In the genomic region with DNA sequence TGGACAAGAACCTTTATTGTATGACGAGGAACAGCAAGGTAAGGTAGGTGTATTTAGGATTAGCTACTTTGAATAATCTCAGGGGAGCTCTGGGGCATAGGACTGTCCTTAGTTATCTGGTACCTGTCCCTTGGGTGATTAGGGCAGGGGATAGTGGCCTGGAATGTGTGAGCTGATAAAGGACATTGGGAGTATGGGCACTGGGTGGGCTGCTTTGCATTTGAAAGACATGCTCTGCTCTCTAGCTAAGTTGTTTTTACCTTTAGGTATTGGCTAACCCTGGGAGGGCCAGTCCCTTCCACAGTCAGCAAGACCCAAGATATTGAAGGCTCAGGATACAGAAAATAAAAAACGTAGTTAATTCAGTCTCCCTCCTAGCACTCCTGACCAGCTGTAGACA, we compare ENCODE assay signal across 26 cellular contexts.
"Had no signal": no experiment of that assay in that cellular context is flagged by ENCODE, and none has a peak within 500 bp of the region (broad histone marks: within the 10 kb centered on the region; RNA-seq: fewer than 3 reads in every experiment).

No MANE protein-coding gene starts in this region.

- ATAC-seq: activated CD8-positive, alpha-beta T cell treated with anti-CD3 and anti-CD28 coated beads, Interleukin-2, amount 10 ng/mL, durations not matched to agents 7 days and 5 days; SK-N-SH treated with all-trans-retinoic acid at 6 μM for 48 hours had no signal

- H3K4me1 Mint-ChIP-seq: activated naive CD8-positive, alpha-beta T cell treated with anti-CD3 and anti-CD28 coated beads, Interleukin-2, amount 10 ng/mL, durations not matched to agents 7 days and 5 days had no signal

- H3K27ac ChIP-seq: adrenal gland, KMS-11, Peyer's patch, SJSA1 had no signal

- H3K36me3 ChIP-seq: adrenal gland, MG63, Peyer's patch, SJSA1 had no signal

- H3K4me1 ChIP-seq: adrenal gland, Peyer's patch, SJSA1 had no signal

- H3K27ac Mint-ChIP-seq: activated CD8-positive, alpha-beta T cell treated with anti-CD3 and anti-CD28 coated beads, Interleukin-2, amount 10 ng/mL, durations not matched to agents 7 days and 5 days; activated naive CD8-positive, alpha-beta T cell treated with anti-CD3 and anti-CD28 coated beads, Interleukin-2, amount 10 ng/mL, durations not matched to agents 7 days and 5 days; T-helper 1 cell treated with Interleukin-12 subunit alpha and Interleukin-12 subunit beta and Interleukin-4 antibody, amounts not matched to agents 30 μg/mL and 1 μg/mL, for 36 hours had no signal

- H3K9me3 ChIP-seq: adrenal gland, MG63, Peyer's patch, SJSA1 had no signal

- H3K36me3 Mint-ChIP-seq: activated naive CD8-positive, alpha-beta T cell treated with anti-CD3 and anti-CD28 coated beads, Interleukin-2, amount 10 ng/mL, durations not matched to agents 7 days and 5 days had no signal

- H3K9ac ChIP-seq: KMS-11 had no signal

- H3K4me3 ChIP-seq: adrenal gland, MG63, Peyer's patch, SJSA1 had no signal

- H3K27me3 ChIP-seq: MG63, Peyer's patch, SJSA1 had no signal

- H3K9me3 Mint-ChIP-seq: activated naive CD8-positive, alpha-beta T cell treated with anti-CD3 and anti-CD28 coated beads, Interleukin-2, amount 10 ng/mL, durations not matched to agents 7 days and 5 days; T-helper 1 cell treated with Interleukin-12 subunit alpha and Interleukin-12 subunit beta and Interleukin-4 antibody, amounts not matched to agents 30 μg/mL and 1 μg/mL, for 36 hours had no signal

- H3K4me3 Mint-ChIP-seq: activated CD8-positive, alpha-beta T cell treated with anti-CD3 and anti-CD28 coated beads, Interleukin-2, amount 10 ng/mL, durations not matched to agents 7 days and 5 days; activated naive CD8-positive, alpha-beta T cell treated with anti-CD3 and anti-CD28 coated beads, Interleukin-2, amount 10 ng/mL, durations not matched to agents 7 days and 5 days; T-helper 1 cell treated with Interleukin-12 subunit alpha and Interleukin-12 subunit beta and Interleukin-4 antibody, amounts not matched to agents 30 μg/mL and 1 μg/mL, for 36 hours had no signal

- DNase-seq: activated CD4-positive, alpha-beta T cell treated with anti-CD3 and anti-CD28 coated beads for 48 hours; activated CD4-positive, alpha-beta T cell treated with anti-CD3 and anti-CD28 coated beads, Interleukin-2, amount 50 U/mL, for 4 hours; activated CD4-positive, CD25-positive, alpha-beta regulatory T cell treated with anti-CD3 and anti-CD28 coated beads, Interleukin-2, amount 50 U/mL, for 72 hours; activated CD8-positive, alpha-beta memory T cell treated with anti-CD3 and anti-CD28 coated beads, Interleukin-2, amount 50 U/mL, for 48 hours; activated CD8-positive, alpha-beta T cell treated with anti-CD3 and anti-CD28 coated beads, Interleukin-2, amount 10 ng/mL, durations not matched to agents 7 days and 5 days; activated naive CD4-positive, alpha-beta T cell treated with anti-CD3 and anti-CD28 coated beads, Interleukin-2, amount 50 U/mL, for 16 hours; activated naive CD8-positive, alpha-beta T cell treated with anti-CD3 and anti-CD28 coated beads, Interleukin-2, amount 10 ng/mL, durations not matched to agents 7 days and 5 days; activated T-cell treated with anti-CD3 and anti-CD28 coated beads, Interleukin-2, amount 50 U/mL, for 1 hour; adrenal gland; anterior cingulate cortex; caudate nucleus; MG63; MV-4-11; NCI-H1092 treated with DMSO at 0.1 percent for 48 hours; NCI-H1417 treated with DMSO at 0.1 percent for 48 hours; NCI-H1694 treated with DMSO at 0.1 percent for 48 hours; NCI-H2081; NCI-H510A treated with DMSO at 0.1 percent for 48 hours; NCI-H69; NK-92 treated with Interleukin-12 subunit alpha and Interleukin-12 subunit beta, amount 100 ng/mL, for 24 hours; Peyer's patch; SHP77 had no signal

- H3K27me3 Mint-ChIP-seq: activated naive CD8-positive, alpha-beta T cell treated with anti-CD3 and anti-CD28 coated beads, Interleukin-2, amount 10 ng/mL, durations not matched to agents 7 days and 5 days had no signal
